In genomic region chr10:97876387-97876786, GRCh38 we compare ENCODE assay signal across 25 cellular contexts. TPM values are rescaled to one million over a fixed set of nuclear protein-coding genes. Genes with fewer than 3 reads are reported as not detected.
"Had no signal": no experiment of that assay in that cellular context is flagged by ENCODE, and none has a peak within 500 bp of the region (broad histone marks: within the 10 kb centered on the region; RNA-seq: fewer than 3 reads in every experiment).

No MANE protein-coding gene starts in this region.

- H3K9me3 Mint-ChIP-seq: activated B cell treated with CpG ODN at 0.5 μM for 24 hours, mesothelial cell of epicardium, nephron progenitor cell had no signal

- DNase-seq: activated B cell treated with CpG ODN at 0.5 μM for 24 hours; activated CD8-positive, alpha-beta memory T cell treated with anti-CD3 and anti-CD28 coated beads, Interleukin-2, amount 10 ng/mL, durations not matched to agents 7 days and 5 days; activated CD8-positive, alpha-beta T cell treated with anti-CD3 and anti-CD28 coated beads, Interleukin-2, amount 10 ng/mL, durations not matched to agents 7 days and 5 days; activated naive CD4-positive, alpha-beta T cell; activated T-cell treated with anti-CD3 and anti-CD28 coated beads, Interleukin-2, amount 50 U/mL, for 48 hours; anterior cingulate cortex; dermis blood vessel endothelial cell; effector CD4-positive, alpha-beta T cell; left cardiac atrium; left ventricle myocardium superior; naive B cell; nephron progenitor cell; retina; stimulated activated CD4-positive, alpha-beta T cell treated with anti-CD3 and anti-CD28 coated beads, Interleukin-12 subunit alpha, Interleukin-12 subunit beta, amount 100 ng/mL, for 4 hours; stimulated activated CD4-positive, alpha-beta T cell treated with anti-CD3 and anti-CD28 coated beads, Interleukin-4, amount 100 ng/mL, for 1 hour; stimulated activated naive CD8-positive, alpha-beta T cell treated with anti-CD3 and anti-CD28 coated beads, Interleukin-15, Interleukin-2, amounts not matched to agents 100 U/mL and 50 U/mL, for 24 hours; T-helper 2 cell; testis; transverse colon had no signal

- H3K36me3 ChIP-seq: pancreas, prostate gland, transverse colon had no signal

- H3K27ac ChIP-seq: pancreas, prostate gland, testis, transverse colon had no signal

- H3K4me1 ChIP-seq: pancreas, prostate gland, testis, transverse colon had no signal

- H3K27ac Mint-ChIP-seq: activated B cell treated with CpG ODN at 0.5 μM for 24 hours; activated CD8-positive, alpha-beta memory T cell treated with anti-CD3 and anti-CD28 coated beads, Interleukin-2, amount 10 ng/mL, durations not matched to agents 7 days and 5 days; activated CD8-positive, alpha-beta T cell treated with anti-CD3 and anti-CD28 coated beads, Interleukin-2, amount 10 ng/mL, durations not matched to agents 7 days and 5 days; activated naive CD8-positive, alpha-beta T cell; mesothelial cell of epicardium; naive B cell; nephron progenitor cell had no signal

- H3K4me3 ChIP-seq: pancreas, prostate gland, skin epidermis, testis, transverse colon had no signal

- H3K4me1 Mint-ChIP-seq: activated B cell treated with CpG ODN at 0.5 μM for 24 hours; activated CD8-positive, alpha-beta memory T cell treated with anti-CD3 and anti-CD28 coated beads, Interleukin-2, amount 10 ng/mL, durations not matched to agents 7 days and 5 days; mesothelial cell of epicardium; naive B cell; nephron progenitor cell had no signal

- ATAC-seq: activated CD8-positive, alpha-beta memory T cell treated with anti-CD3 and anti-CD28 coated beads, Interleukin-2, amount 10 ng/mL, durations not matched to agents 7 days and 5 days; activated CD8-positive, alpha-beta T cell treated with anti-CD3 and anti-CD28 coated beads, Interleukin-2, amount 10 ng/mL, durations not matched to agents 7 days and 5 days; left ventricle myocardium superior; pancreas; sciatic nerve; stimulated activated naive CD8-positive, alpha-beta T cell treated with anti-CD3 and anti-CD28 coated beads, Interleukin-15, Interleukin-2, amounts not matched to agents 100 U/mL and 50 U/mL, for 24 hours had no signal

- H3K36me3 Mint-ChIP-seq: activated CD8-positive, alpha-beta memory T cell treated with anti-CD3 and anti-CD28 coated beads, Interleukin-2, amount 10 ng/mL, durations not matched to agents 7 days and 5 days; activated naive CD8-positive, alpha-beta T cell; mesothelial cell of epicardium; naive B cell had no signal

- H3K9me3 ChIP-seq: pancreas, prostate gland, testis, transverse colon had no signal

- H3K4me3 Mint-ChIP-seq: activated B cell treated with CpG ODN at 0.5 μM for 24 hours; activated CD8-positive, alpha-beta memory T cell treated with anti-CD3 and anti-CD28 coated beads, Interleukin-2, amount 10 ng/mL, durations not matched to agents 7 days and 5 days; activated CD8-positive, alpha-beta T cell treated with anti-CD3 and anti-CD28 coated beads, Interleukin-2, amount 10 ng/mL, durations not matched to agents 7 days and 5 days; activated naive CD8-positive, alpha-beta T cell; mesothelial cell of epicardium; naive B cell; nephron progenitor cell had no signal

- H3K27me3 ChIP-seq: pancreas, testis, transverse colon had no signal

RNA-seq across cellular contexts. Expression of gene GOLGA7B, which starts 26.7 kb away (rescaled TPM):
- total RNA-seq: left ventricle myocardium superior had no signal
